Comparison of ENCODE assay signal across 8 cellular contexts in the genomic region with DNA sequence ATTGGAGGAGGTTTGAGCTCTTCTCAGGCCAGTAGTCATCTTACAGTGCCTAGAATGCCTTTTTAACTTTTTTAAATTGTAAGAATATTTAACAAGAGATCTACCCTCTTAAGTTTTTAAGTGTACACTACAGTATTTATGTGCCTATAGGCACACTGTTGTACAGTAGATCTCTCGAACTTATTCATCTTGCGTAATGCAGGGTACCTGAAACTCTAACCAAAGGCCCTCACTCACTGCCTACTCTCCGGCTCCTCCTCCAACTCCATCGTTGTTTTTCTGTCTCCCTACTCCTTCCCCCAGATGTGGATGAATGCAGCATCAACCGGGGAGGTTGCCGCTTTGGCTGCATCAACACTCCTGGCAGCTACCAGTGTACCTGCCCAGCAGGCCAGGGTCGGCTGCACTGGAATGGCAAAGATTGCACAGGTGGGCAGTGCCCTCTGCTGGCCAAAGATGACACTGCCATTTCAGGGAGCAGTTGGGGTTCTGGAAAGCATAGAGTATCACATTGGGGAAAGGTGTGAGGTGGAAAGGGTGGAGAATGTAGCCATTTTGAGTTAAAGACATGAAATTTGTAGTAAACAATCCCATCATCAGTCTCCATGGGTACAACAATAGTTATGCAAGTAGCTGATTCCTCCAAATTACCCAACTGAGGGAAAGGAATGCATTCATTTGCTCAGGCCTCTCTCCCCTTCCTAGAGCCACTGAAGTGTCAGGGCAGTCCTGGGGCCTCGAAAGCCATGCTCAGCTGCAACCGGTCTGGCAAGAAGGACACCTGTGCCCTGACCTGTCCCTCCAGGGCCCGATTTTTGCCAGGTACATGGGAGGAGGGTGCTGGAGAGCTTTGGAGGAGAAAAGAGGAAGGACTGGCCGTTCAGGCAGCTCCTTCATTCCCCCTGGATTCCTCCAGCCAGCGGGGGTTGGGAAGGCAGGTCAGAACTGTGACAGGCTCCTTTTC. TPM values are rescaled to one million over a fixed set of nuclear protein-coding genes. Genes with fewer than 3 reads are reported as not detected.
DNase-seq lines count a peak whose midpoint lies in the region; ATAC-seq, FAIRE-seq and TF ChIP-seq lines count a peak whose summit lies in the region.

No MANE protein-coding gene starts in this region.

- in situ Hi-C loops in KBM-7 (cut with MboI; ENCODE audit: low pct_unique_long_range_greater_than_20kb, low sequenced_read_pairs): no loop called here

- peak; percentile 98 for TF ChIP-seq CTCF in parathyroid adenoma (IDR thresholded peaks at IDR 0.05)
- peak; percentile 87 to 94 (median 90) for TF ChIP-seq CTCF in upper lobe of left lung (IDR thresholded peaks at IDR 0.05)

- H3K27me3 ChIP-seq in SJCRH30 (no peaks in the 10 kb centered on the region), parathyroid adenoma (ENCODE audit: control insufficient read depth, insufficient read depth, low read length) (no peaks in the 10 kb centered on the region), upper lobe of left lung (no peaks in the 10 kb centered on the region)

- H3K4me2 ChIP-seq in parathyroid adenoma (ENCODE audit: low read length): no peak overlapping the region

- DNase-seq in KBM-7 (peak; percentile 77), SJCRH30 (peak; percentile 60 to 80), glomerular visceral epithelial cell (ENCODE audit: extremely low spot score) (peak; percentile 70), upper lobe of left lung (peak in 1 of 2 donors; percentile 84)
- peak; percentile 58 for DNase-seq in activated gamma-delta T cell treated with anti-CD3 and anti-CD28 coated beads, Interleukin-2, amount 50 U/mL, for 16 hours (ENCODE audit: low read depth)

- WGBS in upper lobe of left lung, 2 donors: 34 to 40% methylated on average over 12 of the region's 12 CpGs

- ATAC-seq in upper lobe of left lung (ENCODE audit: low FRiP score in 2 of 2) (peak; percentile 80 to 87), GM18873 (IDR thresholded peaks at IDR 0.05; ENCODE audit: low FRiP score, unreplicated experiment) (no peak)

- H3K9me3 ChIP-seq in SJCRH30 (replicated peaks) (no peaks in the 10 kb centered on the region), parathyroid adenoma (ENCODE audit: control insufficient read depth, low read length) (no peaks in the 10 kb centered on the region), upper lobe of left lung (no peaks in the 10 kb centered on the region)

- no peaks in the 10 kb centered on the region; the same call in 1 of the 2 replicates for H3K36me3 ChIP-seq in SJCRH30
- no peaks in the 10 kb centered on the region for H3K36me3 ChIP-seq in parathyroid adenoma (ENCODE audit: control insufficient read depth, insufficient read depth, low read length)
- H3K36me3 ChIP-seq in upper lobe of left lung: peaks cover 0 to 16% (median 7%) of the 10 kb centered on the region in 4 donors

- no peak overlapping the region for H2AFZ ChIP-seq in parathyroid adenoma

- no peak overlapping the region for H3K9ac ChIP-seq in parathyroid adenoma

- peaks cover 24% of the 10 kb centered on the region for H3K79me2 ChIP-seq in parathyroid adenoma

- TF ChIP-seq EP300 in upper lobe of left lung (IDR thresholded peaks at IDR 0.05): no peak

- no peak for TF ChIP-seq POLR2A in upper lobe of left lung (IDR thresholded peaks at IDR 0.05)

- H3K4me3 ChIP-seq in SJCRH30: no peak overlapping the region
- no peak overlapping the region for H3K4me3 ChIP-seq in parathyroid adenoma (ENCODE audit: low read depth, low read length)
- H3K4me3 ChIP-seq in upper lobe of left lung: no peak overlapping the region

- H3K4me1 ChIP-seq in SJCRH30 (peaks cover 7% of the 10 kb centered on the region; the same call in 1 of the 2 replicates), parathyroid adenoma (no peaks in the 10 kb centered on the region), upper lobe of left lung (peaks cover 11 to 48% (median 19%) of the 10 kb centered on the region in 4 donors)

- FAIRE-seq in G401.6 (lab: Jason Lieb, UNC): peak; percentile 37

- H3K27ac ChIP-seq in SJCRH30 (no peak overlapping the region), parathyroid adenoma (no peak overlapping the region), upper lobe of left lung (peak overlapping the region; percentile 45 to 69 (median 62))

RNA-seq across cellular contexts. Expression of a gene that starts 18.4 kb away (rescaled TPM):
- 8.2 and 8.3 TPM in 2 replicates for total RNA-seq in SJCRH30 (2014; rRNA removed; shearing (Covaris generic))
- total RNA-seq in upper lobe of left lung: 100 to 1,000 TPM in 2 of 6 donors, 10 to 100 TPM in 4; 26.8 to 242 (median 38.1) TPM

RNA-seq across cellular contexts. Expression of a gene that starts 27.4 kb away (rescaled TPM):
- total RNA-seq in SJCRH30 (2014; rRNA removed; shearing (Covaris generic)): 0.28 and 0.36 TPM in 2 replicates
- 1 to 10 TPM in 2 of 6 donors, under 1 TPM in 4; under 0.01 to 1.2 (median 0.48) TPM for total RNA-seq in upper lobe of left lung

RNA-seq across cellular contexts. Expression of a gene that starts 56.5 kb away (rescaled TPM):
- total RNA-seq in SJCRH30 (2014; rRNA removed; shearing (Covaris generic)): 0.20 and 1.9 TPM in 2 replicates
- 10 to 100 TPM in 5 of 6 donors, 1 to 10 TPM in 1; 10.0 to 39.8 (median 23.4) TPM for total RNA-seq in upper lobe of left lung

Comparison
In these comparisons a context has a peak if more than half of its experiments do, and no peak if none do; other contexts are left out.
1. H3K27ac ChIP-seq: peak in upper lobe of left lung (4 of 4); none in SJCRH30 (single experiment) and parathyroid adenoma (single experiment).